In genomic region chr22:37266581-37267127, GRCh38 we compare ENCODE assay signal across 12 cellular contexts. TPM values are rescaled to one million over a fixed set of nuclear protein-coding genes. Genes with fewer than 3 reads are reported as not detected.
DNase-seq lines count a peak whose midpoint lies in the region; ATAC-seq and TF ChIP-seq lines count a peak whose summit lies in the region.
"Had no signal": no experiment of that assay in that cellular context is flagged by ENCODE, and none has a peak within 500 bp of the region (broad histone marks: within the 10 kb centered on the region; RNA-seq: fewer than 3 reads in every experiment).

No MANE protein-coding gene starts in this region.

- DNase-seq in activated naive CD4-positive, alpha-beta T cell treated with Interleukin-2 at 50 U/mL for 16 hours = no peak
- DNase-seq in activated T-helper 1 cell treated with anti-CD3 and anti-CD28 coated beads, Interleukin-12 subunit alpha, Interleukin-12 subunit beta, Interleukin-2, Interleukin-4 antibody, amounts not matched to agents 30 ng/mL and 10 ng/mL and 1 ng/mL, durations not matched to agents 14 hours and 24 hours and 36 hours (ENCODE audit: low spot score) = no peak
- no peak for DNase-seq in left lobe of liver (ENCODE audit: low spot score)
- peak; percentile 60 for DNase-seq in upper lobe of right lung
- DNase-seq in head of caudate nucleus = no peak
- no peak for DNase-seq in DMS53 (lab: John Stamatoyannopoulos, UW)
- DNase-seq: NCI-H510A had no signal

- H3K4me3 ChIP-seq in upper lobe of right lung = peak overlapping the region; percentile 36
- H3K4me3 ChIP-seq: ovary had no signal

- H3K9me3 ChIP-seq in upper lobe of right lung = no peaks in the 10 kb centered on the region

- intact Hi-C loops in activated T-helper 1 cell treated with anti-CD3 and anti-CD28 coated beads, Interleukin-12 subunit alpha, Interleukin-12 subunit beta, Interleukin-2, Interleukin-4 antibody, amounts not matched to agents 30 ng/mL and 10 ng/mL and 1 ng/mL, durations not matched to agents 14 hours and 24 hours and 36 hours (cut with micrococcal nuclease) = loop anchor here (1.0 to 2.0 kb wide), 5 partner anchors 16 to 300 kb away; partner anchors contain the start of gene CYTH4
- intact Hi-C loops in upper lobe of right lung (cut with DNase I) (no loop called here), head of caudate nucleus (cut with DNase I) (no loop called here)

- peak overlapping the region; percentile 90 for H3K4me3 Mint-ChIP-seq in activated naive CD4-positive, alpha-beta T cell treated with anti-CD3 and anti-CD28 coated beads, Interleukin-2, amount 50 U/mL, for 24 hours
- H3K4me3 Mint-ChIP-seq in activated T-helper 1 cell treated with anti-CD3 and anti-CD28 coated beads, Interleukin-12 subunit alpha, Interleukin-12 subunit beta, Interleukin-2, Interleukin-4 antibody, amounts not matched to agents 30 ng/mL and 10 ng/mL and 1 ng/mL, durations not matched to agents 14 hours and 24 hours and 36 hours = peak overlapping the region; percentile 86

- no peaks in the 10 kb centered on the region for H3K36me3 ChIP-seq in upper lobe of right lung
- H3K36me3 ChIP-seq: ovary had no signal

- peaks cover 1% of the 10 kb centered on the region for H3K36me3 Mint-ChIP-seq in activated naive CD4-positive, alpha-beta T cell treated with anti-CD3 and anti-CD28 coated beads, Interleukin-2, amount 50 U/mL, for 24 hours
- peaks cover 3% of the 10 kb centered on the region for H3K36me3 Mint-ChIP-seq in activated T-helper 1 cell treated with anti-CD3 and anti-CD28 coated beads, Interleukin-12 subunit alpha, Interleukin-12 subunit beta, Interleukin-2, Interleukin-4 antibody, amounts not matched to agents 30 ng/mL and 10 ng/mL and 1 ng/mL, durations not matched to agents 14 hours and 24 hours and 36 hours (ENCODE audit: low read depth)

- no peaks in the 10 kb centered on the region for H3K9me3 Mint-ChIP-seq in activated naive CD4-positive, alpha-beta T cell treated with anti-CD3 and anti-CD28 coated beads, Interleukin-2, amount 50 U/mL, for 24 hours
- H3K9me3 Mint-ChIP-seq in activated T-helper 1 cell treated with anti-CD3 and anti-CD28 coated beads, Interleukin-12 subunit alpha, Interleukin-12 subunit beta, Interleukin-2, Interleukin-4 antibody, amounts not matched to agents 30 ng/mL and 10 ng/mL and 1 ng/mL, durations not matched to agents 14 hours and 24 hours and 36 hours = peaks cover 17% of the 10 kb centered on the region

- H3K27ac ChIP-seq in upper lobe of right lung = peak overlapping the region; percentile 69
- H3K27ac ChIP-seq: ovary had no signal

- no peaks in the 10 kb centered on the region for H3K27me3 Mint-ChIP-seq in activated naive CD4-positive, alpha-beta T cell treated with anti-CD3 and anti-CD28 coated beads, Interleukin-2, amount 50 U/mL, for 24 hours
- H3K27me3 Mint-ChIP-seq in activated T-helper 1 cell treated with anti-CD3 and anti-CD28 coated beads, Interleukin-12 subunit alpha, Interleukin-12 subunit beta, Interleukin-2, Interleukin-4 antibody, amounts not matched to agents 30 ng/mL and 10 ng/mL and 1 ng/mL, durations not matched to agents 14 hours and 24 hours and 36 hours (ENCODE audit: insufficient read depth) = peaks cover 4% of the 10 kb centered on the region

- H3K27me3 ChIP-seq in upper lobe of right lung = no peaks in the 10 kb centered on the region
- H3K27me3 ChIP-seq: ovary had no signal

- peaks cover 12% of the 10 kb centered on the region for H3K4me1 ChIP-seq in upper lobe of right lung
- H3K4me1 ChIP-seq: Caco-2 had no signal

- ATAC-seq in left lobe of liver = peak; percentile 15
- peak; percentile 27 for ATAC-seq in upper lobe of right lung
- no peak for ATAC-seq in GM21576 (IDR thresholded peaks at IDR 0.05; ENCODE audit: unreplicated experiment)

- peaks cover 28% of the 10 kb centered on the region for H3K4me1 Mint-ChIP-seq in activated naive CD4-positive, alpha-beta T cell treated with anti-CD3 and anti-CD28 coated beads, Interleukin-2, amount 50 U/mL, for 24 hours
- H3K4me1 Mint-ChIP-seq in activated T-helper 1 cell treated with anti-CD3 and anti-CD28 coated beads, Interleukin-12 subunit alpha, Interleukin-12 subunit beta, Interleukin-2, Interleukin-4 antibody, amounts not matched to agents 30 ng/mL and 10 ng/mL and 1 ng/mL, durations not matched to agents 14 hours and 24 hours and 36 hours (ENCODE audit: low read depth) = peaks cover 24% of the 10 kb centered on the region

- no peak for TF ChIP-seq CTCF in upper lobe of right lung (IDR thresholded peaks at IDR 0.05)

- H3K27ac Mint-ChIP-seq in activated naive CD4-positive, alpha-beta T cell treated with anti-CD3 and anti-CD28 coated beads, Interleukin-2, amount 50 U/mL, for 24 hours = peak overlapping the region; percentile 60
- peak overlapping the region; percentile 96 for H3K27ac Mint-ChIP-seq in activated T-helper 1 cell treated with anti-CD3 and anti-CD28 coated beads, Interleukin-12 subunit alpha, Interleukin-12 subunit beta, Interleukin-2, Interleukin-4 antibody, amounts not matched to agents 30 ng/mL and 10 ng/mL and 1 ng/mL, durations not matched to agents 14 hours and 24 hours and 36 hours

RNA-seq across cellular contexts. Expression of gene CYTH4, which starts 15.7 kb away (rescaled TPM):
- 49.5 and 57.1 TPM in 2 replicates for total RNA-seq in activated T-helper 1 cell treated with anti-CD3 and anti-CD28 coated beads, Interleukin-12 subunit alpha, Interleukin-12 subunit beta, Interleukin-2, Interleukin-4 antibody, amounts not matched to agents 30 ng/mL and 10 ng/mL and 1 ng/mL, durations not matched to agents 14 hours and 24 hours and 36 hours
- 5.2 TPM for total RNA-seq in left lobe of liver
- 37.9 TPM for total RNA-seq in upper lobe of right lung
- total RNA-seq: Caco-2 had no signal

RNA-seq across cellular contexts. Expression of gene RAC2, which starts 22.6 kb away (rescaled TPM):
- total RNA-seq in activated T-helper 1 cell treated with anti-CD3 and anti-CD28 coated beads, Interleukin-12 subunit alpha, Interleukin-12 subunit beta, Interleukin-2, Interleukin-4 antibody, amounts not matched to agents 30 ng/mL and 10 ng/mL and 1 ng/mL, durations not matched to agents 14 hours and 24 hours and 36 hours = 592 and 614 TPM in 2 replicates
- total RNA-seq in left lobe of liver (4.5 TPM), upper lobe of right lung (107 TPM)

RNA-seq across cellular contexts. Expression of gene SSTR3, which starts 54.4 kb away (rescaled TPM):
- 2.3 TPM in 2 replicates for total RNA-seq in activated T-helper 1 cell treated with anti-CD3 and anti-CD28 coated beads, Interleukin-12 subunit alpha, Interleukin-12 subunit beta, Interleukin-2, Interleukin-4 antibody, amounts not matched to agents 30 ng/mL and 10 ng/mL and 1 ng/mL, durations not matched to agents 14 hours and 24 hours and 36 hours
- total RNA-seq in left lobe of liver (not detected), upper lobe of right lung (not detected)
- total RNA-seq: Caco-2, subcutaneous adipose tissue had no signal

Comparison
In these comparisons a context has a peak if more than half of its experiments do, and no peak if none do; other contexts are left out.
1. RNA of gene RAC2, which starts 22.6 kb away (total RNA-seq): 592 to 614 TPM in activated T-helper 1 cell treated with anti-CD3 and anti-CD28 coated beads, Interleukin-12 subunit alpha, Interleukin-12 subunit beta, Interleukin-2, Interleukin-4 antibody, amounts not matched to agents 30 ng/mL and 10 ng/mL and 1 ng/mL, durations not matched to agents 14 hours and 24 hours and 36 hours and 107 TPM in upper lobe of right lung (single experiment); 4.5 TPM in left lobe of liver (single experiment); every median in the first group is over 10 times any median in the second.